8 cellular contexts compared by ENCODE assay signal in genomic region chr3:14403636-14404395, GRCh38. TPM values are rescaled to one million over a fixed set of nuclear protein-coding genes. Genes with fewer than 3 reads are reported as not detected.
A peak's percentile ranks its signal among the peaks of the same experiment; 100 is the strongest.
DNase-seq lines count a peak whose midpoint lies in the region; ATAC-seq and TF ChIP-seq lines count a peak whose summit lies in the region.

No MANE protein-coding gene starts in this region.

- TF ChIP-seq CTCF in activated B cell treated with CpG ODN at 0.5 μM for 24 hours (IDR thresholded peaks at IDR 0.05) (no peak), heart left ventricle (IDR thresholded peaks at IDR 0.05) (no peak), GM10266 (IDR thresholded peaks at IDR 0.05; ENCODE audit: control insufficient read depth, insufficient read depth, low read depth, missing control alignments) (no peak)

- no peak for ATAC-seq in CD4-positive, CD25-positive, alpha-beta regulatory T cell (ENCODE audit: low read depth in 2 of 2)
- ATAC-seq in activated B cell treated with CpG ODN at 0.5 μM for 24 hours (ENCODE audit: low read depth), result no peak
- ATAC-seq in heart left ventricle, result peak; percentile 37 to 67 (median 54)
- ATAC-seq in HG03196 (IDR thresholded peaks at IDR 0.05; ENCODE audit: unreplicated experiment), result no peak

- no peaks in the 10 kb centered on the region for H3K9me3 ChIP-seq in CD4-positive, CD25-positive, alpha-beta regulatory T cell (ENCODE audit: control insufficient read depth in 2 of 2, low read length in 2 of 2)
- no peaks in the 10 kb centered on the region for H3K9me3 ChIP-seq in heart left ventricle

- no peak overlapping the region for H3K9ac ChIP-seq in rectal smooth muscle tissue (ENCODE audit: low read length)

- H3K27me3 Mint-ChIP-seq in CD4-positive, CD25-positive, alpha-beta regulatory T cell, result no peaks in the 10 kb centered on the region
- no peaks in the 10 kb centered on the region for H3K27me3 Mint-ChIP-seq in activated B cell treated with CpG ODN at 0.5 μM for 24 hours

- H3K4me3 Mint-ChIP-seq in CD4-positive, CD25-positive, alpha-beta regulatory T cell, result peak overlapping the region; percentile 98 to 100 (median 100)
- H3K4me3 Mint-ChIP-seq in activated B cell treated with CpG ODN at 0.5 μM for 24 hours, result peak overlapping the region; percentile 94

- POLR2A ChIA-PET in activated B cell treated with CpG ODN at 0.5 μM for 24 hours (lab: Charles Lee), result interaction anchor here (1.2 to 16.3 kb wide), 4 partner anchors 24 to 225 kb away, joined by 3 to 377 read pairs (median 12); partner anchors contain the start of gene LSM3

- H3K27ac ChIP-seq in CD4-positive, CD25-positive, alpha-beta regulatory T cell (ENCODE audit: insufficient read depth, low read length, poor library complexity, severe bottlenecking), result peak overlapping the region; percentile 45
- H3K27ac ChIP-seq in heart left ventricle, result peak overlapping the region in 10 of 12 donors; percentile 2 to 96 (median 87)
- H3K27ac ChIP-seq in rectal smooth muscle tissue (ENCODE audit: low read depth, low read length), result no peak overlapping the region

- CTCF ChIA-PET in activated B cell treated with CpG ODN at 0.5 μM for 24 hours (lab: Charles Lee), result interaction anchor here (0.8 to 3.0 kb wide), 5 partner anchors 17 to 57 kb away, joined by 3 to 22 read pairs (median 4); no protein-coding TSS in a partner anchor

- H3K4me1 Mint-ChIP-seq in CD4-positive, CD25-positive, alpha-beta regulatory T cell, result peaks cover 15 to 64% (median 42%) of the 10 kb centered on the region in 4 donors
- peaks cover 63% of the 10 kb centered on the region for H3K4me1 Mint-ChIP-seq in activated B cell treated with CpG ODN at 0.5 μM for 24 hours

- no peak for DNase-seq in CD4-positive, CD25-positive, alpha-beta regulatory T cell
- DNase-seq in HuH-7 (ENCODE audit: low spot score) (peak; percentile 64), activated B cell treated with CpG ODN at 0.5 μM for 24 hours (no peak), heart left ventricle (peak; percentile 75 to 80 (median 76)), GM10266 (ENCODE audit: extremely low spot score) (no peak), H4 (ENCODE audit: low spot score) (no peak)

- WGBS in heart left ventricle, 4 donors, result 14 to 21% (median 17%) methylated on average over 11 to 13 of the region's 13 CpGs

- H3K4me3 ChIP-seq in CD4-positive, CD25-positive, alpha-beta regulatory T cell (ENCODE audit: low read depth, low read length), result peak overlapping the region; percentile 94
- H3K4me3 ChIP-seq in heart left ventricle (peak overlapping the region; percentile 62 to 92 (median 81)), rectal smooth muscle tissue (ENCODE audit: low read length) (peak overlapping the region; percentile 66)

- peaks cover 53% of the 10 kb centered on the region for H3K4me1 ChIP-seq in CD4-positive, CD25-positive, alpha-beta regulatory T cell (ENCODE audit: control insufficient read depth, insufficient read depth, low read length, poor library complexity, severe bottlenecking)
- H3K4me1 ChIP-seq in heart left ventricle (peaks cover 0 to 49% (median 25%) of the 10 kb centered on the region in 12 donors), rectal smooth muscle tissue (ENCODE audit: control insufficient read depth, insufficient read depth, low read length) (peaks cover 20% of the 10 kb centered on the region)

- no peaks in the 10 kb centered on the region for H3K27me3 ChIP-seq in CD4-positive, CD25-positive, alpha-beta regulatory T cell (ENCODE audit: control insufficient read depth, insufficient read depth, low read length)
- H3K27me3 ChIP-seq in heart left ventricle (peaks cover 0 to 5% (median 0%) of the 10 kb centered on the region in 9 donors), rectal smooth muscle tissue (ENCODE audit: control insufficient read depth, insufficient read depth, low read length) (no peaks in the 10 kb centered on the region)

- H3K9me3 Mint-ChIP-seq in CD4-positive, CD25-positive, alpha-beta regulatory T cell, result no peaks in the 10 kb centered on the region
- H3K9me3 Mint-ChIP-seq in activated B cell treated with CpG ODN at 0.5 μM for 24 hours, result no peaks in the 10 kb centered on the region

- peaks cover 10% of the 10 kb centered on the region for H3K36me3 ChIP-seq in CD4-positive, CD25-positive, alpha-beta regulatory T cell (ENCODE audit: control insufficient read depth, insufficient read depth, low read length)
- peaks cover 0 to 14% (median 0%) of the 10 kb centered on the region in 9 donors for H3K36me3 ChIP-seq in heart left ventricle
- no peaks in the 10 kb centered on the region for H3K36me3 ChIP-seq in rectal smooth muscle tissue (ENCODE audit: control insufficient read depth, insufficient read depth, low read length)

- peaks cover 16% of the 10 kb centered on the region for H3K36me3 Mint-ChIP-seq in CD4-positive, CD25-positive, alpha-beta regulatory T cell
- H3K36me3 Mint-ChIP-seq in activated B cell treated with CpG ODN at 0.5 μM for 24 hours (ENCODE audit: low read depth), result peaks cover 30% of the 10 kb centered on the region

- intact Hi-C loops in activated B cell treated with CpG ODN at 0.5 μM for 24 hours (cut with micrococcal nuclease), result loop anchor here (2.0 to 5.0 kb wide), 2 partner anchors 507 to 545 kb away; no protein-coding TSS in a partner anchor
- intact Hi-C loops in heart left ventricle (cut with DNase I), result loop anchor here in 8 of 10 donors (2.0 to 10.0 kb wide), 8 partner anchors 31 to 139 kb away; no protein-coding TSS in a partner anchor

- H3K27ac Mint-ChIP-seq in CD4-positive, CD25-positive, alpha-beta regulatory T cell, result peak overlapping the region in 2 of 3 donors; percentile 97 to 100
- H3K27ac Mint-ChIP-seq in activated B cell treated with CpG ODN at 0.5 μM for 24 hours, result peak overlapping the region; percentile 95

- peak in 1 of 2 donors; percentile 24 for TF ChIP-seq POLR2A in heart left ventricle (IDR thresholded peaks at IDR 0.05)

RNA-seq across cellular contexts. Expression of gene SLC6A6, which starts 1.4 kb away (rescaled TPM):
- 73.3 TPM for total RNA-seq in CD4-positive, CD25-positive, alpha-beta regulatory T cell
- 10 to 100 TPM in 1 of 4 donors, 1 to 10 TPM in 3; 6.9 to 12.9 (median 8.2) TPM for polyA plus RNA-seq in CD4-positive, CD25-positive, alpha-beta regulatory T cell
- total RNA-seq in activated B cell treated with CpG ODN at 0.5 μM for 24 hours (67.2 and 67.3 TPM in 2 replicates), heart left ventricle (100 to 1,000 TPM in 1 of 9 donors, 10 to 100 TPM in 8; 17.5 to 101 (median 34.9) TPM)
- polyA plus RNA-seq in heart left ventricle, result 100 to 1,000 TPM in 1 of 2 donors, 1 to 10 TPM in 1; 9.1 to 121 TPM
- total RNA-seq in H4 (2014; rRNA removed; shearing (Covaris generic)), result 24.4 and 29.8 TPM in 2 replicates

Comparison
In these comparisons a context has a peak if more than half of its experiments do, and no peak if none do; other contexts are left out.
1. ATAC-seq: peak in heart left ventricle (4 of 4); none in CD4-positive, CD25-positive, alpha-beta regulatory T cell (0 of 2), activated B cell treated with CpG ODN at 0.5 μM for 24 hours (single experiment) and HG03196 (single experiment).
2. DNase-seq: peak in HuH-7 (single experiment) and heart left ventricle (5 of 5); none in CD4-positive, CD25-positive, alpha-beta regulatory T cell (0 of 3), activated B cell treated with CpG ODN at 0.5 μM for 24 hours (single experiment), GM10266 (single experiment) and H4 (single experiment).
3. Peak in every context shown above with its lines, with median percentiles within 50 percentile points of each other: H3K4me3 ChIP-seq.